In the genomic region with DNA sequence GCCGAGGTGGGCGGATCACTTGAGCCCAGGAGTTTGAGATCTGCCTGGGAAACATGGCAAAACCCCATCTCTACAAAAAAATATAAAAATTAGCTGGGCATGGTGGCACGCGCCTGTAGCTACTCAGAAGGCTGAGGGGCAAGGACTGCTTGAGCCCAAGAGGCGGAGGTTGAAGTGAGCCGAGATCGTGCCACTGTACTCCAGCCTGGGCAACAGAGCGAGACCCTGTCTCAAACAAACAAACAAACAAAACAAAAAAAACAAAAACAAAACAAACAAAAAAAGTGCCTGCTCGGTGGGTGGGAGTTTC, we compare ENCODE assay signal across 1 cellular context. TPM values are rescaled to one million over a fixed set of nuclear protein-coding genes. Genes with fewer than 3 reads are reported as not detected.
"Had no signal": no experiment of that assay in that cellular context is flagged by ENCODE, and none has a peak within 500 bp of the region (broad histone marks: within the 10 kb centered on the region; RNA-seq: fewer than 3 reads in every experiment).

No MANE protein-coding gene starts in this region.

RNA-seq across cellular contexts. Expression of gene CCDC69, which starts 26.6 kb away (rescaled TPM):
- polyA plus RNA-seq: neural cell had no signal
